8 cellular contexts compared by ENCODE assay signal in genomic region chr2:148817210-148817708, GRCh38. TPM values are rescaled to one million over a fixed set of nuclear protein-coding genes. Genes with fewer than 3 reads are reported as not detected.
DNase-seq lines count a peak whose midpoint lies in the region; ATAC-seq and TF ChIP-seq lines count a peak whose summit lies in the region.
"Had no signal": no experiment of that assay in that cellular context is flagged by ENCODE, and none has a peak within 500 bp of the region (broad histone marks: within the 10 kb centered on the region; RNA-seq: fewer than 3 reads in every experiment).

No MANE protein-coding gene starts in this region.

- no peak for TF ChIP-seq POLR2A in tibial nerve (IDR thresholded peaks at IDR 0.05)

- H3K4me1 ChIP-seq in HEK293 (ENCODE audit: control insufficient read depth, insufficient read depth, low read length): peaks cover 9% of the 10 kb centered on the region
- H3K4me1 ChIP-seq in Panc1 (ENCODE audit: control insufficient read depth, insufficient read depth, low read length): peaks cover 41% of the 10 kb centered on the region
- H3K4me1 ChIP-seq in tibial nerve: peaks cover 0 to 19% (median 0%) of the 10 kb centered on the region in 4 donors

- intact Hi-C loops in Panc1 (cut with micrococcal nuclease; ENCODE audit: unreplicated experiment): no loop called here

- CTCF ChIA-PET in HEK293 (lab: Yijun Ruan, JAX): interaction anchor here (0.7 kb wide), 1 partner anchor 37 kb away, joined by 3 read pairs; no protein-coding TSS in a partner anchor
- CTCF ChIA-PET in Panc1 (lab: Charles Lee): no interaction called here

- H3K9me3 ChIP-seq in HEK293 (ENCODE audit: control insufficient read depth, insufficient read depth, low read depth, low read length) (no peaks in the 10 kb centered on the region), Panc1 (ENCODE audit: control insufficient read depth, insufficient read depth, low read depth, low read length) (no peaks in the 10 kb centered on the region), tibial nerve (no peaks in the 10 kb centered on the region), WERI-Rb-1 (ENCODE audit: severe bottlenecking) (no peaks in the 10 kb centered on the region)

- DNase-seq in Panc1 (ENCODE audit: low read depth, low spot score): no peak
- peak; percentile 28 for DNase-seq in fibroblast of the aortic adventitia (ENCODE audit: low read depth)
- DNase-seq in retina: peak; percentile 69
- no peak for DNase-seq in tibial nerve (ENCODE audit: low spot score in 2 of 2)
- DNase-seq in NK-92 treated with Interleukin-12 subunit alpha and Interleukin-12 subunit beta, amount 100 ng/mL, for 24 hours (lab: John Stamatoyannopoulos, UW): no peak
- DNase-seq in WERI-Rb-1: no peak
- DNase-seq: foreskin fibroblast had no signal

- BruUV-seq in Panc1 (replicated peaks; lab: Mats Ljungman, UMichigan): no TSS peak

- ATAC-seq in Panc1: no peak

- H3K27ac ChIP-seq in HEK293 (ENCODE audit: extremely low read depth, low read depth, low read length) (no peak overlapping the region; the same call in 1 of the 2 replicates), Panc1 (ENCODE audit: low read length) (peak overlapping the region; percentile 7; the same call in 1 of the 2 replicates), tibial nerve (no peak overlapping the region), WERI-Rb-1 (no peak overlapping the region)

- H3K27me3 ChIP-seq in Panc1 (ENCODE audit: control insufficient read depth, insufficient read depth, low read length) (no peaks in the 10 kb centered on the region; the same call in 1 of the 2 replicates), tibial nerve (no peaks in the 10 kb centered on the region), WERI-Rb-1 (ENCODE audit: insufficient read depth, low read depth, severe bottlenecking) (peaks cover 6% of the 10 kb centered on the region)

- TF ChIP-seq EP300 in tibial nerve (IDR thresholded peaks at IDR 0.05): peak in 1 of 2 donors; percentile 28

- POLR2A ChIA-PET in HEK293 (lab: Yijun Ruan, JAX) (interaction anchor here (0.6 kb wide), 1 partner anchor 797 kb away, joined by 4 read pairs; the partner anchor contains the start of genes MBD5 and ORC4), Panc1 (lab: Charles Lee) (interaction anchor here (1.3 kb wide), 1 partner anchor 172 kb away, joined by 3 read pairs; no protein-coding TSS in a partner anchor)

- no peaks in the 10 kb centered on the region for H3K36me3 ChIP-seq in HEK293 (ENCODE audit: control insufficient read depth in 2 of 2, insufficient read depth in 1 of 2, low read length in 2 of 2)
- no peaks in the 10 kb centered on the region for H3K36me3 ChIP-seq in Panc1 (ENCODE audit: control insufficient read depth, insufficient read depth, low read length)
- no peaks in the 10 kb centered on the region for H3K36me3 ChIP-seq in tibial nerve
- no peaks in the 10 kb centered on the region for H3K36me3 ChIP-seq in WERI-Rb-1

- in situ Hi-C loops in Panc1 (cut with HindIII; ENCODE audit: low pct_unique_long_range_greater_than_20kb, low sequenced_read_pairs): no loop called here

- 11 to 14% methylated on average over 8 of the region's 8 CpGs for WGBS in tibial nerve, 2 donors

- TF ChIP-seq CTCF in HEK293 (tag by site-specific recombination; IDR thresholded peaks at IDR 0.05) (no peak), Panc1 (IDR thresholded peaks at IDR 0.05) (no peak), fibroblast of the aortic adventitia (IDR thresholded peaks at IDR 0.05; ENCODE audit: insufficient read depth, low read length) (no peak), tibial nerve (IDR thresholded peaks at IDR 0.05) (no peak), WERI-Rb-1 (IDR thresholded peaks at IDR 0.05; ENCODE audit: low read depth, low read length) (no peak)

- no peak overlapping the region for H3K4me3 ChIP-seq in HEK293 (ENCODE audit: low read depth, low read length)
- H3K4me3 ChIP-seq in Panc1 (ENCODE audit: low read depth in 2 of 2, low read length in 2 of 2): peak overlapping the region; percentile 11 to 37; a peak in 3 of 4 replicates
- H3K4me3 ChIP-seq in fibroblast of the aortic adventitia (ENCODE audit: low read depth, low read length): peak overlapping the region; percentile 39
- peak overlapping the region in 1 of 4 donors; percentile 14 for H3K4me3 ChIP-seq in tibial nerve
- no peak overlapping the region for H3K4me3 ChIP-seq in WERI-Rb-1 (ENCODE audit: low read depth, low read length)

TF ChIP-seq in HEK293, 187 proteins besides CTCF, POLR2A, EP300 and RAD21 (continues in another document):
- TF ChIP-seq ZSCAN4 (tag by site-specific recombination; IDR thresholded peaks at IDR 0.05) (peak; percentile 44; the same call in 1 of the 2 replicates), ZNF701 (tag by site-specific recombination; IDR thresholded peaks at IDR 0.05) (no peak), ZNF391 (tag by site-specific recombination; IDR thresholded peaks at IDR 0.05; ENCODE audit: borderline replicate concordance, low read depth) (no peak), ZBTB17 (tag by site-specific recombination; IDR thresholded peaks at IDR 0.05) (peak; percentile 81), ZNF324 (tag by site-specific recombination; IDR thresholded peaks at IDR 0.05) (no peak), ZNF449 (tag by site-specific recombination; IDR thresholded peaks at IDR 0.05) (no peak), GLIS1 (tag by site-specific recombination; IDR thresholded peaks at IDR 0.05) (peak; percentile 81), ZNF214 (tag by site-specific recombination; IDR thresholded peaks at IDR 0.05; ENCODE audit: borderline replicate concordance) (no peak), KLF10 (tag by site-specific recombination; IDR thresholded peaks at IDR 0.05) (no peak), ZNF629 (tag by site-specific recombination; IDR thresholded peaks at IDR 0.05) (peak; percentile 48), REPIN1 (tag by site-specific recombination; IDR thresholded peaks at IDR 0.05; ENCODE audit: low read depth) (no peak), ZNF335 (tag by site-specific recombination; conservative IDR thresholded peaks at IDR 0.05) (peak; percentile 39; the same call in 1 of the 2 replicates)
- TF ChIP-seq, protein P1, sequence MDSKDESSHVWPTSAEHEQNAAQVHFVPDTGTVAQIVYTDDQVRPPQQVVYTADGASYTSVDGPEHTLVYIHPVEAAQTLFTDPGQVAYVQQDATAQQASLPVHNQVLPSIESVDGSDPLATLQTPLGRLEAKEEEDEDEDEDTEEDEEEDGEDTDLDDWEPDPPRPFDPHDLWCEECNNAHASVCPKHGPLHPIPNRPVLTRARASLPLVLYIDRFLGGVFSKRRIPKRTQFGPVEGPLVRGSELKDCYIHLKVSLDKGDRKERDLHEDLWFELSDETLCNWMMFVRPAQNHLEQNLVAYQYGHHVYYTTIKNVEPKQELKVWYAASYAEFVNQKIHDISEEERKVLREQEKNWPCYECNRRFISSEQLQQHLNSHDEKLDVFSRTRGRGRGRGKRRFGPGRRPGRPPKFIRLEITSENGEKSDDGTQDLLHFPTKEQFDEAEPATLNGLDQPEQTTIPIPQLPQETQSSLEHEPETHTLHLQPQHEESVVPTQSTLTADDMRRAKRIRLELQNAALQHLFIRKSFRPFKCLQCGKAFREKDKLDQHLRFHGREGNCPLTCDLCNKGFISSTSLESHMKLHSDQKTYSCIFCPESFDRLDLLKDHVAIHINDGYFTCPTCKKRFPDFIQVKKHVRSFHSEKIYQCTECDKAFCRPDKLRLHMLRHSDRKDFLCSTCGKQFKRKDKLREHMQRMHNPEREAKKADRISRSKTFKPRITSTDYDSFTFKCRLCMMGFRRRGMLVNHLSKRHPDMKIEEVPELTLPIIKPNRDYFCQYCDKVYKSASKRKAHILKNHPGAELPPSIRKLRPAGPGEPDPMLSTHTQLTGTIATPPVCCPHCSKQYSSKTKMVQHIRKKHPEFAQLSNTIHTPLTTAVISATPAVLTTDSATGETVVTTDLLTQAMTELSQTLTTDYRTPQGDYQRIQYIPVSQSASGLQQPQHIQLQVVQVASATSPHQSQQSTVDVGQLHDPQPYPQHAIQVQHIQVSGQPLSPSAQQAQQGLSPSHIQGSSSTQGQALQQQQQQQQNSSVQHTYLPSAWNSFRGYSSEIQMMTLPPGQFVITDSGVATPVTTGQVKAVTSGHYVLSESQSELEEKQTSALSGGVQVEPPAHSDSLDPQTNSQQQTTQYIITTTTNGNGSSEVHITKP (tag by site-specific recombination; IDR thresholded peaks at IDR 0.05): peak; percentile 34; the same call in 1 of the 2 replicates

RNA-seq across cellular contexts. Expression of gene KIF5C, which starts 57.8 kb away (rescaled TPM):
- total RNA-seq in Panc1 (2021; ENCODE audit: unreplicated experiment) (1.6 TPM), fibroblast of the aortic adventitia (ENCODE audit: low replicate concordance) (0.09 TPM in 1 of 2 replicates, not detected in the other), tibial nerve (10 to 100 TPM; 10.8 to 47.9 (median 23.6) TPM)
- polyA plus RNA-seq in Panc1 (2012; ENCODE audit: insufficient read length): 0.86 TPM

Comparison
In these comparisons a context has a peak if more than half of its experiments do, and no peak if none do; other contexts are left out.
1. H3K4me3 ChIP-seq: peak in Panc1 (2 of 2) and fibroblast of the aortic adventitia (single experiment); none in HEK293 (single experiment) and WERI-Rb-1 (single experiment).
2. DNase-seq: peak in fibroblast of the aortic adventitia (single experiment) and retina (single experiment); none in Panc1 (single experiment), tibial nerve (0 of 2), NK-92 treated with Interleukin-12 subunit alpha and Interleukin-12 subunit beta, amount 100 ng/mL, for 24 hours (single experiment) and WERI-Rb-1 (single experiment).